Comparison of ENCODE assay signal across 1 cellular context in the genomic region with DNA sequence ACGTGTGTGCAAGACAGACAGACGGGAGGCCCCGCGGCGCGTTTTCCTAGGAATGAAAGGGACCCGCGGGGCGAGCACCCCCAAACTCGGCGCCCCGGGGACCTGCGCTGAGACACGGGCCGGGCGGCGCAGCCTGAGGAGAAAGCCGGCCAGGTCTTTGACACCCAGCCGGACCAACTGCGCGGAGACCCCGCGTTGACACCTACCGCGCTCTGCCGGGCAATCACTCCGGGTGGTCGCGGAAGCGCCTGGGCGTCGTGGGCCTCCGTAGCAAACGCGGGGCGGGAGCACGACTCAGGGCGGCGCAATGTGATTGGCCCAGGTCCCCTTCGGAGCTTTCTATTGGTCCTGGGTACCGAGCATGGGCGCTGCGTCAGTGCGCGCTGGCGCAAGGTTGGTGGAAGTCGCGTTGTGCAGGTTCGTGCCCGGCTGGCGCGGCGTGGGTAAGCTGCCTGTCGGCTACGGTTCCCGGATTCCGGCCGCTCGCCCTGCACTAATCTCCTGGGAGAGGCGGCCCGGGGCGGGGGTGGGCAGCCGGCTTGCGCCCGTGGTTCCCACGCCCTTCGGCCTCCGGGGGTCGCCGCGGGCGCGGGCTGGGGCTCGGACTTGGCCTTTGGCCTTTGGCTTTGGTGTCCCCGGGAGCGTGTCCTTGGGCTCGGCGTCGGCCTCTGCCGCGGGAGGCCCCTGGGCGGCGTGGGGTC.
TF ChIP-seq lines count a peak whose summit lies in the region.

A gene with protein sequence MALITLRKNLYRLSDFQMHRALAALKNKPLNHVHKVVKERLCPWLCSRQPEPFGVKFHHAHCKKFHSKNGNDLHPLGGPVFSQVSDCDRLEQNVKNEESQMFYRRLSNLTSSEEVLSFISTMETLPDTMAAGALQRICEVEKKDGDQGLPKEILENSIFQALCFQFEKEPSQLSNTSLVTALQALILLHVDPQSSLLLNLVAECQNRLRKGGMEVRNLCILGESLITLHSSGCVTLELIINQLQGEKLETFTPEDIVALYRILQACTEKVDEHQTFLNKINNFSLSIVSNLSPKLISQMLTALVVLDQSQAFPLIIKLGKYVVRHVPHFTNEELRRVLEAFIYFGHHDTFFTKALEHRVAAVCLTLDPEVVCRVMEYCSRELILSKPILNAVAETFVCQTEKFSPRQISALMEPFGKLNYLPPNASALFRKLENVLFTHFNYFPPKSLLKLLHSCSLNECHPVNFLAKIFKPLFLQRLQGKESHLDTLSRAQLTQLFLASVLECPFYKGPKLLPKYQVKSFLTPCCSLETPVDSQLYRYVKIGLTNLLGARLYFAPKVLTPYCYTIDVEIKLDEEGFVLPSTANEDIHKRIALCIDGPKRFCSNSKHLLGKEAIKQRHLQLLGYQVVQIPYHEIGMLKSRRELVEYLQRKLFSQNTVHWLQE (minus strand): TSS at position 259 of the 701 bp plus-strand sequence. CDS start 948 bp downstream, outside the sequence.
Gene MTRR (plus strand): TSS at position 376 of the 701 bp plus-strand sequence. CDS start 1,647 bp downstream, outside the sequence.

TF ChIP-seq in HEK293, 187 proteins besides CTCF, POLR2A, EP300 and RAD21 (continued from another document):
- TF ChIP-seq ZNF366 (tag by site-specific recombination; conservative IDR thresholded peaks at IDR 0.05) = no peak
- TF ChIP-seq ZNF571 (tag by site-specific recombination; IDR thresholded peaks at IDR 0.05) = no peak
- TF ChIP-seq ZBTB17 (tag by site-specific recombination; IDR thresholded peaks at IDR 0.05) = no peak
- TF ChIP-seq, protein P1, sequence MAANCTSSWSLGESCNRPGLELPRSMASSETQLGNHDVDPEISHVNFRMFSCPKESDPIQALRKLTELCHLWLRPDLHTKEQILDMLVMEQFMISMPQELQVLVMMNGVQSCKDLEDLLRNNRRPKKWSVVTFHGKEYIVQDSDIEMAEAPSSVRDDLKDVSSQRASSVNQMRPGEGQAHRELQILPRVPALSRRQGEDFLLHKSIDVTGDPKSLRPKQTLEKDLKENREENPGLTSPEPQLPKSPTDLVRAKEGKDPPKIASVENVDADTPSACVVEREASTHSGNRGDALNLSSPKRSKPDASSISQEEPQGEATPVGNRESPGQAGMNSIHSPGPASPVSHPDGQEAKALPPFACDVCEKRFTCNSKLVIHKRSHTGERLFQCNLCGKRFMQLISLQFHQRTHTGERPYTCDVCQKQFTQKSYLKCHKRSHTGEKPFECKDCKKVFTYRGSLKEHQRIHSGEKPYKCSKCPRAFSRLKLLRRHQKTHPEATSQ (tag by site-specific recombination; IDR thresholded peaks at IDR 0.05) = 0 out of 2 replicates have a peak, but pooled peaks have one; percentile 29
- no peak for TF ChIP-seq ZNF280C (tag by site-specific recombination; IDR thresholded peaks at IDR 0.05)
- TF ChIP-seq ZIC2 (tag by site-specific recombination; IDR thresholded peaks at IDR 0.05) = peak; percentile 96
- TF ChIP-seq ZNF747 (tag by site-specific recombination; IDR thresholded peaks at IDR 0.05) = no peak
- no peak for TF ChIP-seq ZBTB1 (tag by site-specific recombination; IDR thresholded peaks at IDR 0.05)
- no peak for TF ChIP-seq TRIM28 (IDR thresholded peaks at IDR 0.05; ENCODE audit: borderline replicate concordance, low read length)
- TF ChIP-seq ZNF239 (tag by site-specific recombination; IDR thresholded peaks at IDR 0.05) = no peak
- TF ChIP-seq ZSCAN23 (tag by site-specific recombination; IDR thresholded peaks at IDR 0.05) = no peak
- no peak for TF ChIP-seq HOXA7 (CRISPR knock-in tag; IDR thresholded peaks at IDR 0.05; ENCODE audit: borderline replicate concordance)
- no peak for TF ChIP-seq ZNF132 (tag by site-specific recombination; IDR thresholded peaks at IDR 0.05; ENCODE audit: borderline replicate concordance)
- no peak for TF ChIP-seq SCRT1 (tag by site-specific recombination; IDR thresholded peaks at IDR 0.05; ENCODE audit: borderline replicate concordance)
- no peak for TF ChIP-seq ZNF26 (tag by site-specific recombination; IDR thresholded peaks at IDR 0.05)
- 0 out of 2 replicates have a peak, but pooled peaks have one; percentile 48 for TF ChIP-seq PRDM1 (tag by site-specific recombination; IDR thresholded peaks at IDR 0.05)
- peak; percentile 98 for TF ChIP-seq SP2 (tag by site-specific recombination; IDR thresholded peaks at IDR 0.05)
- TF ChIP-seq, protein P2, sequence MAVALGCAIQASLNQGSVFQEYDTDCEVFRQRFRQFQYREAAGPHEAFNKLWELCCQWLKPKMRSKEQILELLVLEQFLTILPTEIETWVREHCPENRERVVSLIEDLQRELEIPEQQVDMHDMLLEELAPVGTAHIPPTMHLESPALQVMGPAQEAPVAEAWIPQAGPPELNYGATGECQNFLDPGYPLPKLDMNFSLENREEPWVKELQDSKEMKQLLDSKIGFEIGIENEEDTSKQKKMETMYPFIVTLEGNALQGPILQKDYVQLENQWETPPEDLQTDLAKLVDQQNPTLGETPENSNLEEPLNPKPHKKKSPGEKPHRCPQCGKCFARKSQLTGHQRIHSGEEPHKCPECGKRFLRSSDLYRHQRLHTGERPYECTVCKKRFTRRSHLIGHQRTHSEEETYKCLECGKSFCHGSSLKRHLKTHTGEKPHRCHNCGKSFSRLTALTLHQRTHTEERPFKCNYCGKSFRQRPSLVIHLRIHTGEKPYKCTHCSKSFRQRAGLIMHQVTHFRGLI (tag by site-specific recombination; IDR thresholded peaks at IDR 0.05) = peak; percentile 29; the same call in 1 of the 2 replicates
- no peak for TF ChIP-seq ZNF510 (tag by site-specific recombination; IDR thresholded peaks at IDR 0.05; ENCODE audit: insufficient replicate concordance)
- no peak for TF ChIP-seq GLI2 (tag by site-specific recombination; IDR thresholded peaks at IDR 0.05; ENCODE audit: borderline replicate concordance, low read depth)
- no peak for TF ChIP-seq ZNF677 (tag by site-specific recombination; IDR thresholded peaks at IDR 0.05)
